ENCODE assay signal across 8 cellular contexts in genomic region chr4:1711055-1711905, GRCh38. TPM values are rescaled to one million over a fixed set of nuclear protein-coding genes. Genes with fewer than 3 reads are reported as not detected.
DNase-seq lines count a peak whose midpoint lies in the region; ATAC-seq and TF ChIP-seq lines count a peak whose summit lies in the region.

No MANE protein-coding gene starts in this region.

- POLR2A ChIA-PET in HEK293T (lab: Yijun Ruan, JAX) = interaction anchor here (1.0 to 5.5 kb wide), 9 partner anchors 9 to 209 kb away, joined by 3 to 80 read pairs (median 9); partner anchors contain the start of genes FGFR3, TACC3 and TMEM129

- H2AFZ ChIP-seq in OCI-LY3 (ENCODE audit: low read depth, low read length) = no peak overlapping the region

- H3K9ac ChIP-seq in OCI-LY3 (ENCODE audit: low read length) = peak overlapping the region; percentile 100

- peak overlapping the region; percentile 86 for H3K4me2 ChIP-seq in OCI-LY3 (ENCODE audit: low read length)

- H3K27ac Mint-ChIP-seq in brain = peak overlapping the region; percentile 82 to 98 (median 92)

- H3K4me3 ChIP-seq in GM08714 (ENCODE audit: low read length) = peak overlapping the region; percentile 78
- H3K4me3 ChIP-seq in OCI-LY3 (ENCODE audit: low read length) = peak overlapping the region; percentile 91
- peak overlapping the region; percentile 91 for H3K4me3 ChIP-seq in iPS-18c (ENCODE audit: insufficient read depth, low read depth, low read length)
- peak overlapping the region; percentile 66 to 77 (median 73) for H3K4me3 ChIP-seq in gastrocnemius medialis

- H3K4me3 Mint-ChIP-seq in brain = peak overlapping the region; percentile 92 to 100 (median 97)

- CTCF ChIA-PET in HEK293T (lab: Yijun Ruan, JAX) = interaction anchor here (1.6 to 2.0 kb wide), 2 partner anchors 18 to 19 kb away, joined by 5 to 10 read pairs; no protein-coding TSS in a partner anchor

- peak; percentile 26 for DNase-seq in HEK293T (ENCODE audit: extremely low spot score)
- peak; percentile 33 to 55 for DNase-seq in gastrocnemius medialis
- no peak for DNase-seq in NCI-H2081 treated with DMSO at 0.1 percent for 48 hours (lab: John Stamatoyannopoulos, UW)
- no peak for DNase-seq in NCI-H446 treated with DMSO at 0.1 percent for 48 hours (lab: John Stamatoyannopoulos, UW)

- no peaks in the 10 kb centered on the region for H3K9me3 ChIP-seq in OCI-LY3 (ENCODE audit: insufficient read depth, low read length)
- no peaks in the 10 kb centered on the region for H3K9me3 ChIP-seq in iPS-18c (ENCODE audit: control insufficient read depth, insufficient read depth, low read length)
- H3K9me3 ChIP-seq in gastrocnemius medialis = no peaks in the 10 kb centered on the region

- H3K4me1 ChIP-seq in OCI-LY3 (ENCODE audit: low read length) (peaks cover 33% of the 10 kb centered on the region), gastrocnemius medialis (peaks cover 18 to 25% of the 10 kb centered on the region in 2 donors)

- TF ChIP-seq POLR2A in gastrocnemius medialis (IDR thresholded peaks at IDR 0.05) = no peak

- peaks cover 40% of the 10 kb centered on the region for H3K36me3 ChIP-seq in OCI-LY3 (replicated peaks; ENCODE audit: low read depth, low read length)
- H3K36me3 ChIP-seq in gastrocnemius medialis = no peaks in the 10 kb centered on the region

- peaks cover 50% of the 10 kb centered on the region for H4K20me1 ChIP-seq in OCI-LY3 (ENCODE audit: insufficient read depth, low read length)

- intact Hi-C loops in gastrocnemius medialis (cut with DNase I; ENCODE audit: low total_unique reads) = loop anchor here (5.0 kb wide), 1 partner anchor 146 kb away; the partner anchor contains the start of gene LETM1

- in situ Hi-C loops in gastrocnemius medialis (cut with MboI; ENCODE audit: low sequenced_read_pairs in 4 of 4) = no loop called here

- H3K27me3 Mint-ChIP-seq in brain = peaks cover 7% of the 10 kb centered on the region

- H3K9me3 Mint-ChIP-seq in brain = no peaks in the 10 kb centered on the region

- TF ChIP-seq CTCF in OCI-LY3 (IDR thresholded peaks at IDR 0.05; ENCODE audit: low read depth, low read length) = no peak
- TF ChIP-seq CTCF in brain (conservative IDR thresholded peaks at IDR 0.05) = no peak
- no peak for TF ChIP-seq CTCF in gastrocnemius medialis (IDR thresholded peaks at IDR 0.05 in 4 of 5, conservative IDR thresholded peaks at IDR 0.05 in 1 of 5)

- H3K27me3 ChIP-seq in OCI-LY3 (ENCODE audit: low read depth, low read length) = no peaks in the 10 kb centered on the region
- H3K27me3 ChIP-seq in gastrocnemius medialis = no peaks in the 10 kb centered on the region

- H3K4me1 Mint-ChIP-seq in brain = peaks cover 66% of the 10 kb centered on the region

- peaks cover 36% of the 10 kb centered on the region for H3K36me3 Mint-ChIP-seq in brain

- H3K79me2 ChIP-seq in OCI-LY3 (ENCODE audit: low read length) = peaks cover 93% of the 10 kb centered on the region

- ATAC-seq in gastrocnemius medialis = peak; percentile 31 to 53

- H3K27ac ChIP-seq in OCI-LY3 (ENCODE audit: low read length) (peak overlapping the region; percentile 90), gastrocnemius medialis (peak overlapping the region; percentile 91 to 96 (median 95))

TF ChIP-seq in HEK293T, 16 proteins besides CTCF, POLR2A, EP300 and RAD21:
- no peak for TF ChIP-seq CTBP1 (IDR thresholded peaks at IDR 0.05; ENCODE audit: borderline replicate concordance)
- peak; percentile 47 for TF ChIP-seq L3MBTL2 (conservative IDR thresholded peaks at IDR 0.05)

RNA-seq across cellular contexts. Expression of gene SLBP, which starts 0.8 kb away (rescaled TPM):
- 84.2 TPM for polyA plus RNA-seq in brain (ENCODE audit: insufficient read depth, low read depth, low replicate concordance)
- 10 to 100 TPM; 17.0 to 25.6 (median 21.0) TPM for total RNA-seq in gastrocnemius medialis

RNA-seq across cellular contexts. Expression of gene TMEM129, which starts 9.8 kb away (rescaled TPM):
- 45.5 TPM for polyA plus RNA-seq in brain (ENCODE audit: insufficient read depth, low read depth, low replicate concordance)
- total RNA-seq in gastrocnemius medialis = 10 to 100 TPM; 30.3 to 78.0 (median 44.2) TPM

RNA-seq across cellular contexts. Expression of gene TACC3, which starts 10.0 kb away (rescaled TPM):
- 85.1 TPM for polyA plus RNA-seq in brain (ENCODE audit: insufficient read depth, low read depth, low replicate concordance)
- total RNA-seq in gastrocnemius medialis = 1 to 10 TPM; 1.5 to 3.2 (median 1.9) TPM

RNA-seq across cellular contexts. Expression of gene FAM53A, which starts 27.2 kb away (rescaled TPM):
- polyA plus RNA-seq in brain (ENCODE audit: insufficient read depth, low read depth, low replicate concordance) = 5.2 TPM
- 1 to 10 TPM; 1.8 to 5.2 (median 2.8) TPM for total RNA-seq in gastrocnemius medialis

Comparison
In these comparisons a context has a peak if more than half of its experiments do, and no peak if none do; other contexts are left out.
1. DNase-seq: peak in HEK293T (single experiment) and gastrocnemius medialis (2 of 2); none in NCI-H2081 treated with DMSO at 0.1 percent for 48 hours (single experiment) and NCI-H446 treated with DMSO at 0.1 percent for 48 hours (single experiment).
2. Peak in every context shown above with its lines, with median percentiles within 50 percentile points of each other: H3K4me3 ChIP-seq.